ENCODE assay signal across 11 cellular contexts in the genomic region with DNA sequence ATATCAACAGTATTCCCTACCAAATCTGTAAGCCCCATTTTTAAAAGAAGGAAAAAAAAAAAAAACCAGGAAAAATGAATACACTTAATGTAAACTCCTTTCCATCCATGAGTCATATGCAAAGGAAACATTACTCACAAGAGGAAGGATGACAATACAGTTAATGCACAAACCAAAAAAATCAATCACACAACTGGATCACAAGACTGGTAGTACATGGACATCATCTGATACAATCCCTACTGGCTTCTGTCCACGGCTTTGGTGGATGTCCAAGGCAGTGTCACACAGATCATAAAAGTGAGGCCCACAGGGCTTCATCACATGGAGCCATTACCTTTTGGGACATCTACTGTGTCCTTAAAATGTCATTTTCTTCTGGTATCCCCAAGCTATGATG. TPM values are rescaled to one million over a fixed set of nuclear protein-coding genes. Genes with fewer than 3 reads are reported as not detected.
A peak's percentile ranks its signal among the peaks of the same experiment; 100 is the strongest.
DNase-seq lines count a peak whose midpoint lies in the region; ATAC-seq, FAIRE-seq and TF ChIP-seq lines count a peak whose summit lies in the region.
"Had no signal": no experiment of that assay in that cellular context is flagged by ENCODE, and none has a peak within 500 bp of the region (broad histone marks: within the 10 kb centered on the region; RNA-seq: fewer than 3 reads in every experiment).

No MANE protein-coding gene starts in this region.

- H3K9me3 Mint-ChIP-seq in astrocyte (ENCODE audit: unreplicated experiment) (no peaks in the 10 kb centered on the region), GM23338 (no peaks in the 10 kb centered on the region)
- H3K9me3 Mint-ChIP-seq in activated CD4-positive, alpha-beta memory T cell treated with anti-CD3 and anti-CD28 coated beads, Interleukin-2, amount 10 ng/mL, durations not matched to agents 7 days and 5 days = peaks cover 3% of the 10 kb centered on the region

- H3K27ac Mint-ChIP-seq in astrocyte (ENCODE audit: unreplicated experiment) (peak overlapping the region; percentile 28), GM23338 (no peak overlapping the region)
- H3K27ac Mint-ChIP-seq in activated CD4-positive, alpha-beta memory T cell treated with anti-CD3 and anti-CD28 coated beads, Interleukin-2, amount 10 ng/mL, durations not matched to agents 7 days and 5 days = no peak overlapping the region

- CTCF ChIA-PET in activated CD4-positive, alpha-beta memory T cell treated with anti-CD3 and anti-CD28 coated beads, Interleukin-2, amount 10 ng/mL, durations not matched to agents 7 days and 5 days (lab: Charles Lee) = no interaction called here

- H3K9ac ChIP-seq in astrocyte (ENCODE audit: low read length) = peak overlapping the region; percentile 19

- TF ChIP-seq CTCF in astrocyte (IDR thresholded peaks at IDR 0.05; ENCODE audit: insufficient read depth, low read depth, low read length) (no peak), GM23338 (conservative IDR thresholded peaks at IDR 0.05; ENCODE audit: low read depth in 2 of 2) (no peak)

- H3F3A ChIP-seq in GM23338 (replicated peaks; ENCODE audit: low read depth) = no peaks in the 10 kb centered on the region

- ATAC-seq in HG02678 (IDR thresholded peaks at IDR 0.05; ENCODE audit: unreplicated experiment) = no peak
- no peak for ATAC-seq in GM23338
- ATAC-seq: GM12878 had no signal

- H3K4me1 Mint-ChIP-seq in astrocyte (ENCODE audit: low read depth, unreplicated experiment) (peaks cover 14% of the 10 kb centered on the region), GM23338 (peaks cover 18% of the 10 kb centered on the region)
- H3K4me1 Mint-ChIP-seq in activated CD4-positive, alpha-beta memory T cell treated with anti-CD3 and anti-CD28 coated beads, Interleukin-2, amount 10 ng/mL, durations not matched to agents 7 days and 5 days = peaks cover 5% of the 10 kb centered on the region

- H3K36me3 Mint-ChIP-seq in astrocyte (ENCODE audit: low read depth, unreplicated experiment) = peaks cover 5% of the 10 kb centered on the region
- peaks cover 64% of the 10 kb centered on the region for H3K36me3 Mint-ChIP-seq in activated CD4-positive, alpha-beta memory T cell treated with anti-CD3 and anti-CD28 coated beads, Interleukin-2, amount 10 ng/mL, durations not matched to agents 7 days and 5 days (ENCODE audit: low read depth)
- H3K36me3 Mint-ChIP-seq in GM23338 (ENCODE audit: low read depth) = peaks cover 24% of the 10 kb centered on the region

- no peaks in the 10 kb centered on the region for H3K9me3 ChIP-seq in astrocyte (ENCODE audit: insufficient read depth, low read depth, low read length)

- H3K4me1 ChIP-seq in ACC112 (ENCODE audit: control insufficient read depth, insufficient read depth, low read length, unreplicated experiment) = peaks cover 11% of the 10 kb centered on the region
- peaks cover 8% of the 10 kb centered on the region for H3K4me1 ChIP-seq in astrocyte (ENCODE audit: insufficient read depth, low read length)
- no peaks in the 10 kb centered on the region for H3K4me1 ChIP-seq in GM23338 (ENCODE audit: insufficient read depth)

- H3K79me2 ChIP-seq in ACC112 (ENCODE audit: control insufficient read depth, insufficient read depth, low read length, unreplicated experiment) = peaks cover 10% of the 10 kb centered on the region
- H3K79me2 ChIP-seq in astrocyte (ENCODE audit: insufficient read depth, low read length) = peaks cover 2% of the 10 kb centered on the region
- no peaks in the 10 kb centered on the region for H3K79me2 ChIP-seq in GM23338 (replicated peaks; ENCODE audit: insufficient read depth)

- H2AFZ ChIP-seq in ACC112 (ENCODE audit: low read length, unreplicated experiment) (no peak overlapping the region), astrocyte (ENCODE audit: low read depth, low read length) (no peak overlapping the region), GM23338 (no peak overlapping the region)

- no peaks in the 10 kb centered on the region for H4K20me1 ChIP-seq in astrocyte (ENCODE audit: insufficient read depth, low read length)
- H4K20me1 ChIP-seq in GM23338 (replicated peaks; ENCODE audit: insufficient read depth) = no peaks in the 10 kb centered on the region; the same call in 1 of the 2 replicates

- H3K4me2 ChIP-seq in astrocyte (ENCODE audit: low read length) (peak overlapping the region; percentile 2), GM23338 (no peak overlapping the region)

- DNase-seq in HCEC 1CT = peak; percentile 93
- peak; percentile 58 for DNase-seq in astrocyte (ENCODE audit: low read depth)
- DNase-seq in hepatic stellate cell (ENCODE audit: low spot score) = peak; percentile 31
- DNase-seq in activated CD4-positive, alpha-beta memory T cell treated with anti-CD3 and anti-CD28 coated beads, Interleukin-2, amount 10 ng/mL, durations not matched to agents 7 days and 5 days = no peak
- DNase-seq in GM23338 (ENCODE audit: low spot score) = no peak
- no peak for DNase-seq in NCI-H1092 (lab: John Stamatoyannopoulos, UW)
- DNase-seq: stimulated activated CD4-positive, alpha-beta T cell treated with anti-CD3 and anti-CD28 coated beads, Interleukin-2, amount 100 ng/mL, for 48 hours had no signal

- no peak for FAIRE-seq in astrocyte (lab: Jason Lieb, UNC)
- FAIRE-seq: GM12878, urothelium cell line had no signal

- H3K27me3 ChIP-seq in ACC112 (ENCODE audit: insufficient read depth, low read length) = no peaks in the 10 kb centered on the region
- H3K27me3 ChIP-seq in astrocyte (ENCODE audit: insufficient read depth, low read length) = no peaks in the 10 kb centered on the region
- H3K27me3 ChIP-seq in GM23338 (ENCODE audit: insufficient read depth) = no peaks in the 10 kb centered on the region

- peaks cover 16% of the 10 kb centered on the region for H3K36me3 ChIP-seq in ACC112 (ENCODE audit: insufficient read depth, low read length)
- peaks cover 13% of the 10 kb centered on the region for H3K36me3 ChIP-seq in astrocyte (ENCODE audit: insufficient read depth, low read length)
- no peaks in the 10 kb centered on the region for H3K36me3 ChIP-seq in GM23338 (ENCODE audit: insufficient read depth)

- H3K4me3 ChIP-seq in ACC112 (ENCODE audit: low read depth, low read length) (no peak overlapping the region), astrocyte (ENCODE audit: insufficient read depth, low read depth, low read length) (no peak overlapping the region), GM23338 (no peak overlapping the region)
- H3K4me3 ChIP-seq: GM12878 had no signal

- peak overlapping the region; percentile 11; the same call in 1 of the 2 replicates for H3K27ac ChIP-seq in ACC112 (ENCODE audit: low read depth, low read length)
- H3K27ac ChIP-seq in astrocyte (ENCODE audit: low read depth, low read length) = peak overlapping the region; percentile 56
- H3K27ac ChIP-seq in GM23338 (ENCODE audit: low read depth) = no peak overlapping the region

- H3K27me3 Mint-ChIP-seq in astrocyte (ENCODE audit: low read depth, unreplicated experiment) (no peaks in the 10 kb centered on the region), GM23338 (ENCODE audit: insufficient read depth, low read depth, poor library complexity) (no peaks in the 10 kb centered on the region)
- H3K27me3 Mint-ChIP-seq in activated CD4-positive, alpha-beta memory T cell treated with anti-CD3 and anti-CD28 coated beads, Interleukin-2, amount 10 ng/mL, durations not matched to agents 7 days and 5 days = no peaks in the 10 kb centered on the region

- no peak overlapping the region for H3K4me3 Mint-ChIP-seq in astrocyte (ENCODE audit: unreplicated experiment)
- no peak overlapping the region for H3K4me3 Mint-ChIP-seq in activated CD4-positive, alpha-beta memory T cell treated with anti-CD3 and anti-CD28 coated beads, Interleukin-2, amount 10 ng/mL, durations not matched to agents 7 days and 5 days
- H3K4me3 Mint-ChIP-seq in GM23338 = no peak overlapping the region

- POLR2A ChIA-PET in activated CD4-positive, alpha-beta memory T cell treated with anti-CD3 and anti-CD28 coated beads, Interleukin-2, amount 10 ng/mL, durations not matched to agents 7 days and 5 days (lab: Charles Lee) = no interaction called here

- H3K9me2 ChIP-seq in GM23338 (ENCODE audit: insufficient read depth) = no peaks in the 10 kb centered on the region

TF ChIP-seq in GM23338, 12 proteins besides CTCF, POLR2A, EP300 and RAD21 (continues in another document):
- TF ChIP-seq, protein P1, sequence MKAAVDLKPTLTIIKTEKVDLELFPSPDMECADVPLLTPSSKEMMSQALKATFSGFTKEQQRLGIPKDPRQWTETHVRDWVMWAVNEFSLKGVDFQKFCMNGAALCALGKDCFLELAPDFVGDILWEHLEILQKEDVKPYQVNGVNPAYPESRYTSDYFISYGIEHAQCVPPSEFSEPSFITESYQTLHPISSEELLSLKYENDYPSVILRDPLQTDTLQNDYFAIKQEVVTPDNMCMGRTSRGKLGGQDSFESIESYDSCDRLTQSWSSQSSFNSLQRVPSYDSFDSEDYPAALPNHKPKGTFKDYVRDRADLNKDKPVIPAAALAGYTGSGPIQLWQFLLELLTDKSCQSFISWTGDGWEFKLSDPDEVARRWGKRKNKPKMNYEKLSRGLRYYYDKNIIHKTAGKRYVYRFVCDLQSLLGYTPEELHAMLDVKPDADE (IDR thresholded peaks at IDR 0.05) = no peak
- no peak for TF ChIP-seq ZNF331 (CRISPR knock-in tag; IDR thresholded peaks at IDR 0.05; ENCODE audit: low read depth)
- TF ChIP-seq POLR2AphosphoS5 (IDR thresholded peaks at IDR 0.05; ENCODE audit: low read depth) = no peak
- TF ChIP-seq CREB1 (CRISPR knock-in tag; IDR thresholded peaks at IDR 0.05; ENCODE audit: low read depth) = no peak
- TF ChIP-seq JUNB (IDR thresholded peaks at IDR 0.05; ENCODE audit: unreplicated experiment) = no peak

RNA-seq across cellular contexts. Expression of a gene that starts 44.0 kb away (rescaled TPM):
- 20.8 and 21.3 TPM in 2 replicates for total RNA-seq in astrocyte
- total RNA-seq in activated CD4-positive, alpha-beta memory T cell treated with anti-CD3 and anti-CD28 coated beads, Interleukin-2, amount 10 ng/mL, durations not matched to agents 7 days and 5 days = 10 to 100 TPM; 46.9 to 48.5 TPM
- 39.0 and 42.4 TPM in 2 replicates for total RNA-seq in GM23338 (2014; rRNA removed; shearing (Covaris generic))
- 27.6 and 29.3 TPM in 2 replicates for polyA plus RNA-seq in GM23338 (2016; fragmentation: Nextera tagmentation; extraction: Ambion mirVana)

Comparison
In these comparisons a context has a peak if more than half of its experiments do, and no peak if none do; other contexts are left out.
1. DNase-seq: peak in HCEC 1CT (single experiment), astrocyte (single experiment) and hepatic stellate cell (single experiment); none in activated CD4-positive, alpha-beta memory T cell treated with anti-CD3 and anti-CD28 coated beads, Interleukin-2, amount 10 ng/mL, durations not matched to agents 7 days and 5 days (single experiment), GM23338 (single experiment) and NCI-H1092 (single experiment).